Comparison of ENCODE assay signal across 8 cellular contexts in the genomic region with DNA sequence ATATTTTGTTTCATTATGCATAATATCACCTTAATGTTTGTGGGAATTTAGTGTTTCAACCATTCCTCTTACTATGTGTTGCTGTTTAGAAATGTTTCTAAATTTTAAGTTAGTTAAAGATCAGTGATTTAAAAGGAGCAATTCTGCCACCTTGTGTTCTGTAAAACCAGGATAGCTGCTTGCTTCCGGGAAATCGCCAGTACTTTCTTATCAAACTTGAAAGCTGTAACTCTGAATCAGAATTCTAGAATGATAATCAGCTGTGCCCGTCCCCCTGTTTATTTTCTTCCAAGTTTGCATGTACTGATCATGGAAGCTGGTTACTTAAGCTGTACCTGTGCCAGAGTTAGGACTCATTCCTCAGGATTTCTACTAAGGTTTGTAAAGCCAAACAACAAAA.
DNase-seq lines count a peak whose midpoint lies in the region; ATAC-seq and TF ChIP-seq lines count a peak whose summit lies in the region.

No MANE protein-coding gene starts in this region.

- H3K4me3 ChIP-seq in smooth muscle cell, result no peak overlapping the region

- no peaks in the 10 kb centered on the region for H3K36me3 Mint-ChIP-seq in nephron progenitor cell (ENCODE audit: low read depth)
- no peaks in the 10 kb centered on the region for H3K36me3 Mint-ChIP-seq in T-helper 2 cell treated with Interferon-gamma antibody and Interleukin-4, amounts not matched to agents 5 μg/mL and 100 μg/mL, for 36 hours (ENCODE audit: low read depth)

- no peaks in the 10 kb centered on the region for H4K20me1 ChIP-seq in smooth muscle cell (ENCODE audit: low read depth)

- no peak overlapping the region for H3K4me3 Mint-ChIP-seq in nephron progenitor cell
- no peak overlapping the region for H3K4me3 Mint-ChIP-seq in T-helper 2 cell treated with Interferon-gamma antibody and Interleukin-4, amounts not matched to agents 5 μg/mL and 100 μg/mL, for 36 hours

- peak; percentile 51 for TF ChIP-seq CTCF in smooth muscle cell (IDR thresholded peaks at IDR 0.05; ENCODE audit: borderline replicate concordance, insufficient read depth, poor library complexity, severe bottlenecking)
- TF ChIP-seq CTCF in nephron progenitor cell (IDR thresholded peaks at IDR 0.05), result no peak

- peak overlapping the region; percentile 4 for H2AFZ ChIP-seq in smooth muscle cell (ENCODE audit: low read depth)

- H3K27me3 Mint-ChIP-seq in nephron progenitor cell (ENCODE audit: low read depth, poor library complexity), result peaks cover under 1% of the 10 kb centered on the region
- H3K27me3 Mint-ChIP-seq in T-helper 2 cell treated with Interferon-gamma antibody and Interleukin-4, amounts not matched to agents 5 μg/mL and 100 μg/mL, for 36 hours (ENCODE audit: low read depth), result no peaks in the 10 kb centered on the region

- H3K4me1 ChIP-seq in smooth muscle cell (ENCODE audit: low read depth), result no peaks in the 10 kb centered on the region

- H3K27ac Mint-ChIP-seq in nephron progenitor cell, result no peak overlapping the region
- no peak overlapping the region for H3K27ac Mint-ChIP-seq in T-helper 2 cell treated with Interferon-gamma antibody and Interleukin-4, amounts not matched to agents 5 μg/mL and 100 μg/mL, for 36 hours

- no peaks in the 10 kb centered on the region for H3K9me3 Mint-ChIP-seq in nephron progenitor cell
- H3K9me3 Mint-ChIP-seq in T-helper 2 cell treated with Interferon-gamma antibody and Interleukin-4, amounts not matched to agents 5 μg/mL and 100 μg/mL, for 36 hours, result no peaks in the 10 kb centered on the region

- no peaks in the 10 kb centered on the region for H3F3A ChIP-seq in smooth muscle cell (ENCODE audit: low read depth)

- DNase-seq in HS-5 (ENCODE audit: low read depth), result peak; percentile 83
- DNase-seq in SW480 (ENCODE audit: low spot score), result peak; percentile 28
- DNase-seq in Right ventricle myocardium superior, result no peak
- DNase-seq in smooth muscle cell (lab: John Stamatoyannopoulos, UW; ENCODE audit: unreplicated experiment), result no peak
- DNase-seq in nephron progenitor cell, result no peak
- no peak for DNase-seq in NCI-H510A (lab: John Stamatoyannopoulos, UW)
- no peak for DNase-seq in T-helper 2 cell treated with Interferon-gamma antibody and Interleukin-4, amounts not matched to agents 5 μg/mL and 100 μg/mL, for 36 hours (ENCODE audit: low spot score)

- 5% methylated on average over 3 of the region's 3 CpGs for WGBS in smooth muscle cell (ENCODE audit: low lambda C conversion rate)

- no peaks in the 10 kb centered on the region for H3K79me2 ChIP-seq in smooth muscle cell (ENCODE audit: low read depth)

- H3K36me3 ChIP-seq in smooth muscle cell (ENCODE audit: low read depth), result no peaks in the 10 kb centered on the region

- H3K9me3 ChIP-seq in smooth muscle cell (replicated peaks; ENCODE audit: low read depth), result no peaks in the 10 kb centered on the region

- no peaks in the 10 kb centered on the region for H3K27me3 ChIP-seq in smooth muscle cell (ENCODE audit: low read depth)

- H3K9ac ChIP-seq in smooth muscle cell (ENCODE audit: low read depth), result no peak overlapping the region

- intact Hi-C loops in Right ventricle myocardium superior (cut with DNase I), result loop anchor here (5.0 to 10.0 kb wide), 2 partner anchors 271 to 634 kb away; no protein-coding TSS in a partner anchor

- ATAC-seq in Right ventricle myocardium superior (ENCODE audit: poor library complexity), result peak; percentile 75
- no peak for ATAC-seq in GM18519 (IDR thresholded peaks at IDR 0.05; ENCODE audit: low FRiP score, unreplicated experiment)

- peak overlapping the region; percentile 80 for H3K4me2 ChIP-seq in smooth muscle cell

- no peak overlapping the region for H3K27ac ChIP-seq in smooth muscle cell (ENCODE audit: low read depth)

- no peaks in the 10 kb centered on the region for H3K4me1 Mint-ChIP-seq in nephron progenitor cell
- no peaks in the 10 kb centered on the region for H3K4me1 Mint-ChIP-seq in T-helper 2 cell treated with Interferon-gamma antibody and Interleukin-4, amounts not matched to agents 5 μg/mL and 100 μg/mL, for 36 hours (ENCODE audit: low read depth)

Comparison
In these comparisons a context has a peak if more than half of its experiments do, and no peak if none do; other contexts are left out.
1. DNase-seq: peak in HS-5 (single experiment) and SW480 (single experiment); none in Right ventricle myocardium superior (single experiment), smooth muscle cell (single experiment), nephron progenitor cell (single experiment), NCI-H510A (single experiment) and T-helper 2 cell treated with Interferon-gamma antibody and Interleukin-4, amounts not matched to agents 5 μg/mL and 100 μg/mL, for 36 hours (single experiment).